Comparison of ENCODE assay signal across 21 cellular contexts in the genomic region with DNA sequence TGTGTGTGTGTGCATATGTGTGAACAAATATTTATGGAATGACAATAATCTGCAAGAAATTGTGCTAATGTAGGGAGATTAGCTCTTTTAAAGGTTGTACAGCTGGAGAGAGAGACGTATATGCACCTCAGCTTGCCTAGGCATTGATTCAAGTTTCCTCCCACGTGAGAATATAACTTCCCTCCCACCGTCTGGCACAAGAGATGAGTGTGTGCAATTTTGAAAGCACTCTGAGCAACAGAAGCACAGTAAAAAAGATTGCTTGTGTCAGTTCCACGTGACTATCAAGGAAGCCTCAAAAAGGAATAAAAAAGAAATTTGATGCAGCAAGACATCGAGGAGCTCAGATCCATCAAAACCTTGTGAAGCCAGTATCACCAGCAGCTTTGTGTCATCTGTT.
DNase-seq lines count a peak whose midpoint lies in the region; ATAC-seq and TF ChIP-seq lines count a peak whose summit lies in the region.
"Had no signal": no experiment of that assay in that cellular context is flagged by ENCODE, and none has a peak within 500 bp of the region (broad histone marks: within the 10 kb centered on the region; RNA-seq: fewer than 3 reads in every experiment).

No MANE protein-coding gene starts in this region.

- no peak for ATAC-seq in CD8-positive, alpha-beta T cell
- ATAC-seq: A549; esophagus mucosa; naive thymus-derived CD8-positive, alpha-beta T cell had no signal

- H3K27ac Mint-ChIP-seq in H9 (no peak overlapping the region), nephron (peak overlapping the region; percentile 52 to 64 (median 57))
- no peak overlapping the region for H3K27ac Mint-ChIP-seq in CD8-positive, alpha-beta T cell
- H3K27ac Mint-ChIP-seq: CD14-positive monocyte; memory B cell; naive thymus-derived CD8-positive, alpha-beta T cell had no signal

- H3K27me3 Mint-ChIP-seq in H9 (ENCODE audit: low read depth) (no peaks in the 10 kb centered on the region), nephron (ENCODE audit: low read depth) (peaks cover 4% of the 10 kb centered on the region)
- no peaks in the 10 kb centered on the region for H3K27me3 Mint-ChIP-seq in CD8-positive, alpha-beta T cell (ENCODE audit: low read depth)
- H3K27me3 Mint-ChIP-seq: central memory CD8-positive, alpha-beta T cell; memory B cell had no signal

- H4K20me1 ChIP-seq in H9 (ENCODE audit: control insufficient read depth, insufficient read depth, insufficient read length), result no peaks in the 10 kb centered on the region

- DNase-seq in H9 (no peak), fibroblast of mammary gland (ENCODE audit: low read depth) (peak; percentile 74), NCI-H187 (lab: John Stamatoyannopoulos, UW) (no peak)
- no peak for DNase-seq in effector memory CD4-positive, alpha-beta T cell
- DNase-seq in CD8-positive, alpha-beta T cell, result no peak
- no peak for DNase-seq in stimulated activated CD4-positive, alpha-beta T cell treated with anti-CD3 and anti-CD28 coated beads, Interleukin-2, amount 100 ng/mL, for 48 hours
- DNase-seq: activated gamma-delta T cell; Kasumi-1; naive thymus-derived CD8-positive, alpha-beta T cell; NCI-H1092 treated with DMSO at 0.1 percent for 48 hours; NCI-H69; spleen; T-helper 1 cell had no signal

- H3K27me3 ChIP-seq in ACC112 (ENCODE audit: insufficient read depth, low read length) (no peaks in the 10 kb centered on the region), H9 (ENCODE audit: insufficient read depth, low read length) (no peaks in the 10 kb centered on the region)
- H3K27me3 ChIP-seq in effector memory CD4-positive, alpha-beta T cell (replicated peaks; ENCODE audit: control insufficient read depth, insufficient read depth, low read length, poor library complexity, severe bottlenecking), result no peaks in the 10 kb centered on the region
- no peaks in the 10 kb centered on the region for H3K27me3 ChIP-seq in CD8-positive, alpha-beta T cell (ENCODE audit: insufficient read depth, low read length)
- H3K27me3 ChIP-seq: spleen had no signal

- H3K4me3 ChIP-seq in ACC112 (ENCODE audit: low read depth, low read length) (no peak overlapping the region; the same call in 1 of the 2 replicates), fibroblast of mammary gland (ENCODE audit: control insufficient read depth, low read depth, low read length) (no peak overlapping the region)
- no peak overlapping the region for H3K4me3 ChIP-seq in effector memory CD4-positive, alpha-beta T cell (ENCODE audit: insufficient read depth, low read depth, low read length, poor library complexity, severe bottlenecking)
- no peak overlapping the region for H3K4me3 ChIP-seq in CD8-positive, alpha-beta T cell (ENCODE audit: low read depth, low read length)
- H3K4me3 ChIP-seq: A549, prostate gland, spleen had no signal

- H2AK5ac ChIP-seq in H9 (ENCODE audit: insufficient read length, low read length), result no peak overlapping the region

- H3K18ac ChIP-seq in H9 (ENCODE audit: insufficient read length, low read depth, low read length), result no peak overlapping the region

- H2BK15ac ChIP-seq in H9 (ENCODE audit: low read depth, low read length), result no peak overlapping the region

- H3K4ac ChIP-seq in H9 (ENCODE audit: low read depth, low read length), result no peak overlapping the region

- WGBS in H9 (ENCODE audit: extremely low coverage, insufficient read length, low lambda C conversion rate), result no CpG with 5 or more reads among the region's 5 CpGs

- H3K36me3 Mint-ChIP-seq in H9 (ENCODE audit: insufficient read depth in 1 of 3, low read depth in 3 of 3) (no peaks in the 10 kb centered on the region; a peak in 1 of 7 replicates), nephron (ENCODE audit: low read depth) (no peaks in the 10 kb centered on the region)
- no peaks in the 10 kb centered on the region for H3K36me3 Mint-ChIP-seq in CD8-positive, alpha-beta T cell
- H3K36me3 Mint-ChIP-seq: CD14-positive monocyte; memory B cell; naive thymus-derived CD8-positive, alpha-beta T cell had no signal

- H2BK12ac ChIP-seq in H9 (ENCODE audit: insufficient read length, low read depth, low read length), result peak overlapping the region; percentile 50

- H3K79me2 ChIP-seq in ACC112 (ENCODE audit: control insufficient read depth, insufficient read depth, low read length, unreplicated experiment) (no peaks in the 10 kb centered on the region), H9 (ENCODE audit: insufficient read depth, low read length) (no peaks in the 10 kb centered on the region)

- no peaks in the 10 kb centered on the region for H3K36me3 ChIP-seq in ACC112 (ENCODE audit: insufficient read depth, low read length)
- no peaks in the 10 kb centered on the region for H3K36me3 ChIP-seq in effector memory CD4-positive, alpha-beta T cell (ENCODE audit: control insufficient read depth, insufficient read depth, low read length)
- no peaks in the 10 kb centered on the region for H3K36me3 ChIP-seq in CD8-positive, alpha-beta T cell (ENCODE audit: insufficient read depth, low read length)
- H3K36me3 ChIP-seq: prostate gland, spleen had no signal

- no peaks in the 10 kb centered on the region for H3K4me1 ChIP-seq in ACC112 (ENCODE audit: control insufficient read depth, insufficient read depth, low read length, unreplicated experiment)
- peaks cover 3% of the 10 kb centered on the region for H3K4me1 ChIP-seq in H9 (ENCODE audit: insufficient read depth, low read length)
- no peaks in the 10 kb centered on the region for H3K4me1 ChIP-seq in effector memory CD4-positive, alpha-beta T cell (ENCODE audit: control insufficient read depth, insufficient read depth, low read length, poor library complexity, severe bottlenecking)
- H3K4me1 ChIP-seq in CD8-positive, alpha-beta T cell (ENCODE audit: insufficient read depth, low read length), result no peaks in the 10 kb centered on the region
- H3K4me1 ChIP-seq: A549, spleen had no signal

- no peak overlapping the region for H4K91ac ChIP-seq in H9 (ENCODE audit: insufficient read length, low read depth, low read length)

- H3K4me2 ChIP-seq in H9 (ENCODE audit: insufficient read depth, insufficient read length, low read length), result no peak overlapping the region
- H3K4me2 ChIP-seq: A549 had no signal

- H3K4me3 Mint-ChIP-seq in H9, result no peak overlapping the region
- peak overlapping the region in 1 of 3 experiments; percentile 11 for H3K4me3 Mint-ChIP-seq in nephron
- no peak overlapping the region for H3K4me3 Mint-ChIP-seq in CD8-positive, alpha-beta T cell
- H3K4me3 Mint-ChIP-seq: CD14-positive monocyte; central memory CD8-positive, alpha-beta T cell; memory B cell; naive thymus-derived CD8-positive, alpha-beta T cell had no signal

- H3K9me3 Mint-ChIP-seq in H9 (no peaks in the 10 kb centered on the region), nephron (no peaks in the 10 kb centered on the region)
- peaks cover 4% of the 10 kb centered on the region for H3K9me3 Mint-ChIP-seq in CD8-positive, alpha-beta T cell
- H3K9me3 Mint-ChIP-seq: CD14-positive monocyte, memory B cell had no signal

- intact Hi-C loops in CD8-positive, alpha-beta T cell (cut with DNase I, micrococcal nuclease), result no loop called here

- H3K79me1 ChIP-seq in H9 (ENCODE audit: insufficient read depth, low read depth, low read length, poor library complexity, severe bottlenecking), result no peaks in the 10 kb centered on the region

- H4K8ac ChIP-seq in H9 (replicated peaks; ENCODE audit: insufficient read length, low read depth, low read length), result no peak overlapping the region

- H3K14ac ChIP-seq in H9 (ENCODE audit: insufficient read depth, low read length), result no peak overlapping the region; the same call in 1 of the 2 replicates

- H3K27ac ChIP-seq in ACC112 (ENCODE audit: low read depth, low read length), result no peak overlapping the region
- H3K27ac ChIP-seq in H9 (ENCODE audit: insufficient read length, low read depth, low read length), result no peak overlapping the region
- H3K27ac ChIP-seq in effector memory CD4-positive, alpha-beta T cell (ENCODE audit: insufficient read depth, low read length, poor library complexity, severe bottlenecking), result no peak overlapping the region
- H3K27ac ChIP-seq in CD8-positive, alpha-beta T cell (ENCODE audit: low read depth, low read length), result no peak overlapping the region
- H3K27ac ChIP-seq: A549, spleen had no signal

- no peak overlapping the region for H2BK20ac ChIP-seq in H9 (ENCODE audit: low read depth, low read length, poor library complexity, severe bottlenecking)

- no peak overlapping the region for H2BK5ac ChIP-seq in H9 (ENCODE audit: insufficient read length, low read length)

- H2AFZ ChIP-seq in ACC112 (ENCODE audit: low read length, unreplicated experiment) (peak overlapping the region; percentile 31), H9 (ENCODE audit: low read length) (no peak overlapping the region)

- POLR2A ChIA-PET in CD8-positive, alpha-beta T cell (lab: Charles Lee), result no interaction called here

- H3K56ac ChIP-seq in H9 (ENCODE audit: insufficient read length, low read depth, low read length), result no peak overlapping the region

- H4K5ac ChIP-seq in H9 (ENCODE audit: insufficient read length, low read depth, low read length), result no peak overlapping the region

- no peak overlapping the region for H3T11ph ChIP-seq in H9 (ENCODE audit: low read length)

- H3K9me3 ChIP-seq in H9 (ENCODE audit: control insufficient read depth, low read depth, low read length), result no peaks in the 10 kb centered on the region
- no peaks in the 10 kb centered on the region for H3K9me3 ChIP-seq in effector memory CD4-positive, alpha-beta T cell (ENCODE audit: control insufficient read depth, low read length)
- H3K9me3 ChIP-seq in CD8-positive, alpha-beta T cell (ENCODE audit: low read length), result no peaks in the 10 kb centered on the region
- H3K9me3 ChIP-seq: A549, prostate gland, spleen had no signal

- H3K9ac ChIP-seq in H9 (ENCODE audit: extremely low read depth, insufficient read length, low read length), result no peak overlapping the region

- no peak overlapping the region for H2BK120ac ChIP-seq in H9 (ENCODE audit: low read depth, low read length, poor library complexity, severe bottlenecking)

- H3K23ac ChIP-seq in H9 (ENCODE audit: insufficient read length, low read depth, low read length), result no peak overlapping the region

- CTCF ChIA-PET in CD8-positive, alpha-beta T cell (lab: Charles Lee), result interaction anchor here (1.1 kb wide), 1 partner anchor 9 kb away, joined by 4 read pairs; no protein-coding TSS in a partner anchor

- no peaks in the 10 kb centered on the region for H3K23me2 ChIP-seq in H9 (ENCODE audit: insufficient read length, low read depth, low read length, poor library complexity, severe bottlenecking)

- TF ChIP-seq CTCF in H9 (conservative IDR thresholded peaks at IDR 0.05), result no peak
- TF ChIP-seq CTCF in fibroblast of mammary gland (conservative IDR thresholded peaks at IDR 0.05; ENCODE audit: control insufficient read depth, insufficient read depth, low read depth, low read length), result no peak
- TF ChIP-seq CTCF in nephron (IDR thresholded peaks at IDR 0.05; ENCODE audit: unreplicated experiment in 3 of 3), result no peak
- no peak for TF ChIP-seq CTCF in CD8-positive, alpha-beta T cell (IDR thresholded peaks at IDR 0.05)

- peaks cover 25 to 26% of the 10 kb centered on the region in 2 experiments for H3K4me1 Mint-ChIP-seq in H9
- H3K4me1 Mint-ChIP-seq in nephron, result peaks cover 34% of the 10 kb centered on the region
- no peaks in the 10 kb centered on the region for H3K4me1 Mint-ChIP-seq in CD8-positive, alpha-beta T cell (ENCODE audit: low read depth)
- H3K4me1 Mint-ChIP-seq: CD14-positive monocyte; central memory CD8-positive, alpha-beta T cell; memory B cell; naive thymus-derived CD8-positive, alpha-beta T cell had no signal

Comparison
In these comparisons a context has a peak if more than half of its experiments do, and no peak if none do; other contexts are left out.
1. H3K27ac Mint-ChIP-seq: peak in nephron (3 of 3); none in H9 (0 of 3) and CD8-positive, alpha-beta T cell (single experiment).